In the genomic region with DNA sequence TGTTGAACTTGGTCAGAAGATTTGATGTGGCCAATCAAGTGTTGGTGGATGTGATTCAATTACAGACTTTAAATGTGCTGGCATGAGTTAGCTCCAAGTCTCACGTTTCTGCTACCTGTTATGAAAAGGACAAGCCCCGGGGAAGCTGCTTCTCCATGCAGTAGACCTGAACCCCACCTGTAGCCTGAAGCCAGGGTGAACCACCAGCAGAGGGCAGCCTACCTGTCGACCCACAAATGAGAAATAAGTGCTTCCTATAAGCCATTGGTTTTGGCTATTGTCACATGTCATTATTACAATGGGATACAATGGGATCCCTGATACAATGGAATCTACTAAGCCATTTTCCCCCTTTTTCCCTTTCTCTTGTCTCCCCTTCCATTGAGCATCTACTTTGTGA, we compare ENCODE assay signal across 11 cellular contexts.
DNase-seq lines count a peak whose midpoint lies in the region; ATAC-seq and TF ChIP-seq lines count a peak whose summit lies in the region.
"Had no signal": no experiment of that assay in that cellular context is flagged by ENCODE, and none has a peak within 500 bp of the region (broad histone marks: within the 10 kb centered on the region; RNA-seq: fewer than 3 reads in every experiment).

No MANE protein-coding gene starts in this region.

- H3F3A ChIP-seq in SU-DHL-6 (ENCODE audit: insufficient read depth) = no peaks in the 10 kb centered on the region

- TF ChIP-seq CTCF in SU-DHL-6 (IDR thresholded peaks at IDR 0.05; ENCODE audit: insufficient read depth, low read length, poor library complexity, severe bottlenecking) = peak; percentile 68
- peak; percentile 23 for TF ChIP-seq CTCF in upper lobe of right lung (IDR thresholded peaks at IDR 0.05)

- no peaks in the 10 kb centered on the region for H3K9me2 ChIP-seq in SU-DHL-6 (replicated peaks; ENCODE audit: insufficient read depth, low read length)

- no peaks in the 10 kb centered on the region for H3K36me3 ChIP-seq in SU-DHL-6 (ENCODE audit: low read length)
- H3K36me3 ChIP-seq in upper lobe of right lung = no peaks in the 10 kb centered on the region
- H3K36me3 ChIP-seq: neutrophil had no signal

- H3K27ac ChIP-seq in SU-DHL-6 (ENCODE audit: low read depth, low read length) (no peak overlapping the region), upper lobe of right lung (no peak overlapping the region)
- H3K27ac ChIP-seq: neutrophil, RWPE1 had no signal

- H3K4me1 ChIP-seq in upper lobe of right lung = no peaks in the 10 kb centered on the region

- no peaks in the 10 kb centered on the region for H3K79me2 ChIP-seq in SU-DHL-6 (ENCODE audit: insufficient read depth, low read length)

- H3K9ac ChIP-seq in SU-DHL-6 (ENCODE audit: low read length) = no peak overlapping the region

- H3K4me2 ChIP-seq in SU-DHL-6 (ENCODE audit: low read depth, low read length, poor library complexity, severe bottlenecking) = no peak overlapping the region

- H3K9me3 ChIP-seq in SU-DHL-6 (ENCODE audit: insufficient read depth, low read length) = no peaks in the 10 kb centered on the region
- H3K9me3 ChIP-seq in upper lobe of right lung = no peaks in the 10 kb centered on the region
- H3K9me3 ChIP-seq: neutrophil had no signal

- no peaks in the 10 kb centered on the region for H4K20me1 ChIP-seq in SU-DHL-6 (ENCODE audit: low read depth, low read length)

- no peak for ATAC-seq in upper lobe of right lung
- no peak for ATAC-seq in GM18498 (IDR thresholded peaks at IDR 0.05; ENCODE audit: unreplicated experiment)
- ATAC-seq: stimulated activated effector memory CD8-positive, alpha-beta T cell treated with anti-CD3 and anti-CD28 coated beads, Interleukin-12 subunit alpha, Interleukin-12 subunit beta, amount 100 ng/mL, for 72 hours had no signal

- H3K27me3 ChIP-seq in SU-DHL-6 (ENCODE audit: low read length) = no peaks in the 10 kb centered on the region
- H3K27me3 ChIP-seq in upper lobe of right lung = no peaks in the 10 kb centered on the region

- intact Hi-C loops in upper lobe of right lung (cut with DNase I) = no loop called here

- no peak overlapping the region for H2AFZ ChIP-seq in SU-DHL-6 (ENCODE audit: low read depth, low read length, severe bottlenecking)

- H3K4me3 ChIP-seq in SU-DHL-6 (ENCODE audit: insufficient read depth, low read length, poor library complexity, severe bottlenecking) (no peak overlapping the region), upper lobe of right lung (no peak overlapping the region)

- DNase-seq in activated T-cell treated with anti-CD3 and anti-CD28 coated beads for 48 hours (ENCODE audit: low read depth) = peak; percentile 5
- no peak for DNase-seq in activated T-cell treated with anti-CD3 and anti-CD28 coated beads for 4 hours
- DNase-seq in germinal center (ENCODE audit: low spot score) = peak; percentile 30
- DNase-seq in upper lobe of right lung = no peak
- DNase-seq in MV-4-11 (lab: John Stamatoyannopoulos, UW) = no peak
- DNase-seq in globus pallidus (ENCODE audit: low spot score) = no peak

Comparison
In these comparisons a context has a peak if more than half of its experiments do, and no peak if none do; other contexts are left out.
1. DNase-seq: peak in activated T-cell treated with anti-CD3 and anti-CD28 coated beads for 48 hours (single experiment) and germinal center (single experiment); none in activated T-cell treated with anti-CD3 and anti-CD28 coated beads for 4 hours (single experiment), upper lobe of right lung (single experiment), MV-4-11 (single experiment) and globus pallidus (single experiment).